9 cellular contexts compared by ENCODE assay signal in the genomic region with DNA sequence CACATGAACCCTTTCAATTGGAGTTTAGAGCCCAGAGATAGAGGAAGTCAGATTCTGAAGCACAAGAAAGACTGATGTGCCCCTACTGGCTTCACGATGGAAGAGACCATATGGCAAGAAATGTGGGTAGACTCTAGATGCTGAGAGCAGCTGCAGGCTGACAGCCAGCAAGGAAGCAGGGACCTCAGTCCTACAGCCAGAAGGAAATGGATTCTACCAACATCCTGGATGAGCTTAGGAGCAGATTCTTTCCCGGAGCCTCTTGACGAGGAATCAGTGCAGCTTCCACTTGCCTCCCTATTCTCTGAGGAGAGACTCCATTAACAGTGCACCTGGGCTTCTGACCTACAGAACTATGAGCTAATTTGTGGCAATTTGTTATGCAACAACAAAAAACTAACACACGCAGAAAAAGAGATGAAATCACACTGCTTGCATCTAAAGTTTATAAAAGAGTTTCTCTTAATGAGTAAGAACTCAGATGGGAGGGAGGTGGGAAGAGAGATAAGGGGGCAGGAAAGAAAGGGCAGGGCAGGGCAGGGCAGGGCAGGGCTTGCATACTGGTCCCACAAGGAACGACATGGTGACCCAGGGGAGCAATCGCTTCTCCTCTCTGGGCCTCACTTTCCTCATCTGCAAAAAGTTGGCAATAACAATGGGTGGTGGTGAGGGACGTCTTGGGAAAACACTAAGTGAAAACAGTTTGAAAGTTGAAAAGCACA.
DNase-seq lines count a peak whose midpoint lies in the region; ATAC-seq and TF ChIP-seq lines count a peak whose summit lies in the region.
"Had no signal": no experiment of that assay in that cellular context is flagged by ENCODE, and none has a peak within 500 bp of the region (broad histone marks: within the 10 kb centered on the region; RNA-seq: fewer than 3 reads in every experiment).

No MANE protein-coding gene starts in this region.

- H3K4me1 ChIP-seq in body of pancreas = peaks cover 37% of the 10 kb centered on the region

- H3K9me3 ChIP-seq in body of pancreas = no peaks in the 10 kb centered on the region

- intact Hi-C loops in body of pancreas (cut with DNase I) = no loop called here

- no peak for TF ChIP-seq CTCF in body of pancreas (IDR thresholded peaks at IDR 0.05)
- no peak for TF ChIP-seq CTCF in osteocyte (IDR thresholded peaks at IDR 0.05)

- peak overlapping the region; percentile 10 for H3K27ac Mint-ChIP-seq in osteocyte (ENCODE audit: unreplicated experiment)

- H3K27me3 ChIP-seq in body of pancreas = no peaks in the 10 kb centered on the region

- 74 to 82% methylated on average over 7 of the region's 7 CpGs for WGBS in body of pancreas, 2 donors

- ATAC-seq in body of pancreas (no peak), GM19467 (IDR thresholded peaks at IDR 0.05; ENCODE audit: unreplicated experiment) (no peak)

- peaks cover 13% of the 10 kb centered on the region for H3K4me1 Mint-ChIP-seq in osteocyte (ENCODE audit: unreplicated experiment)

- peak overlapping the region; percentile 52 to 87 (median 81) for H3K27ac ChIP-seq in body of pancreas

- H3K4me3 Mint-ChIP-seq in osteocyte (ENCODE audit: unreplicated experiment) = no peak overlapping the region

- peaks cover 17% of the 10 kb centered on the region for H3K36me3 Mint-ChIP-seq in osteocyte (ENCODE audit: unreplicated experiment)

- TF ChIP-seq POLR2A in body of pancreas (IDR thresholded peaks at IDR 0.05) = no peak

- no peaks in the 10 kb centered on the region for H3K36me3 ChIP-seq in body of pancreas (replicated peaks in 1 of 2; ENCODE audit: insufficient read depth in 1 of 2, low read depth in 2 of 2)

- DNase-seq in DMS153 (lab: John Stamatoyannopoulos, UW) (peak; percentile 54), DMS153 treated with DMSO at 0.1 percent for 48 hours (lab: John Stamatoyannopoulos, UW; ENCODE audit: unreplicated experiment) (no peak), MV-4-11 (lab: John Stamatoyannopoulos, UW) (peak; percentile 64), body of pancreas (no peak), osteocyte (ENCODE audit: extremely low spot score, unreplicated experiment) (no peak), COLO829 (ENCODE audit: low spot score) (no peak)
- no peak for DNase-seq in activated CD4-positive, alpha-beta T cell treated with anti-CD3 and anti-CD28 coated beads, Interleukin-2, amount 50 U/mL, for 48 hours
- DNase-seq: activated T-cell treated with anti-CD3 and anti-CD28 coated beads, Interleukin-2, amount 50 U/mL, for 48 hours had no signal

- H3K4me3 ChIP-seq in body of pancreas = no peak overlapping the region

- peaks cover 5% of the 10 kb centered on the region for H3K9me3 Mint-ChIP-seq in osteocyte (ENCODE audit: unreplicated experiment)

- no peaks in the 10 kb centered on the region for H3K27me3 Mint-ChIP-seq in osteocyte (ENCODE audit: unreplicated experiment)

Comparison
In these comparisons a context has a peak if more than half of its experiments do, and no peak if none do; other contexts are left out.
1. DNase-seq: peak in DMS153 (single experiment) and MV-4-11 (single experiment); none in DMS153 treated with DMSO at 0.1 percent for 48 hours (single experiment), body of pancreas (0 of 4), osteocyte (single experiment), activated CD4-positive, alpha-beta T cell treated with anti-CD3 and anti-CD28 coated beads, Interleukin-2, amount 50 U/mL, for 48 hours (0 of 2) and COLO829 (single experiment).